ENCODE assay signal across 1 cellular context in the genomic region with DNA sequence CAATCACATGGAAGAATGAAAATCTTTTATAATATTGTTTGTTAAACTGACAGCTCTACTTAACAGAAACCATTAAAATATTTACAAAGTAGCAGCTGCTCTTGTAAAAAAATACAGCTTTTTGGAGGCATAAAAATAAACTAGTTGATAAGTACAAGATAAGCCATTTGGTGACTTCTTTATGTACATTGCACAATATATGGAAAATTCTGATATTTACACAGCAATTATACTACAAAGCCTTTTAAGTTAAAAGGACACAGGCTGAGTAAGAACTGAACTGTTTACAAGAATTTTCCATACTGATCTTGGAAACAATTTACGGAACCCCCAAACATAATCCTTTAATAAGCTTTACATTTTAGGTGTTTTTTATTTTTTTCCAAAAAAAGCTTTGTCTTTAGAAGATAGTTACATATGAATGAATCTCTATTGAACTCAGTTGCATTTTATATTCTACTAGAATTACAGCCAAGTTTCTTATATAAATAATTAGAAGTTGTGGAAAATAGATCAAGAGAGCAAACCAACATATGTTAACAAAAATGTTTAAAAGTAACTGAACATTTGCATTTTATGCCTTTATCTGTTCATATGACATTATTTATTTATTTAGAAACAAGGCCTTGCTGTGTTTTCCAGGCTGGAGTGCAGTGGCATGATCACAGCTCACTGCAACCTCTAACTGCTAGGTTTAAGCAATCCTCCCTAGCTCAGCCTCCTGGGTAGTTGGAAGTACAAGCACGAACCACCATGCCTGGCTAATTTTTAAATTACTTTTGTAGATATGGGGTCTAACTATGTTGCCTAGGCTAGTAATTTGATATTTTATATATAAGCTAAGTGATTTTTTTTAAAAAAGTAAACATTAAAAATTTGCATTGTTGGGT.
A peak's percentile ranks its signal among the peaks of the same experiment; 100 is the strongest.
TF ChIP-seq lines count a peak whose summit lies in the region.

No MANE protein-coding gene starts in this region.

TF ChIP-seq in HepG2, 621 proteins besides CTCF, POLR2A, EP300 and RAD21 (continued from another document and continues in another):
- TF ChIP-seq SMARCE1 (IDR thresholded peaks at IDR 0.05; ENCODE audit: borderline replicate concordance) (peak; percentile 95), ZNF350 (CRISPR knock-in tag; IDR thresholded peaks at IDR 0.05; ENCODE audit: borderline replicate concordance, low read depth) (no peak), KAT8 (CRISPR knock-in tag; IDR thresholded peaks at IDR 0.05) (peak; percentile 60; the same call in 1 of the 2 replicates), SMAD9 (CRISPR knock-in tag; IDR thresholded peaks at IDR 0.05) (no peak), SKI (IDR thresholded peaks at IDR 0.05; ENCODE audit: partially characterized antibody) (peak; percentile 26), ZNF17 (CRISPR knock-in tag; IDR thresholded peaks at IDR 0.05) (no peak), ZNF24 (IDR thresholded peaks at IDR 0.05) (peak; percentile 78), TARDBP (CRISPR knock-in tag; IDR thresholded peaks at IDR 0.05) (peak; percentile 87; the same call in 1 of the 2 replicates), ZNF556 (CRISPR knock-in tag; IDR thresholded peaks at IDR 0.05; ENCODE audit: borderline replicate concordance) (no peak), SIX1 (CRISPR knock-in tag; IDR thresholded peaks at IDR 0.05; ENCODE audit: borderline replicate concordance) (peak; percentile 93), ZNF570 (CRISPR knock-in tag; IDR thresholded peaks at IDR 0.05; ENCODE audit: borderline replicate concordance) (no peak), HMG20A (CRISPR knock-in tag; IDR thresholded peaks at IDR 0.05; ENCODE audit: borderline replicate concordance) (peak; percentile 89), ZIK1 (CRISPR knock-in tag; IDR thresholded peaks at IDR 0.05; ENCODE audit: borderline replicate concordance, low read depth) (no peak), ZNF788 (CRISPR knock-in tag; IDR thresholded peaks at IDR 0.05; ENCODE audit: borderline replicate concordance) (no peak), SIN3A (IDR thresholded peaks at IDR 0.05; ENCODE audit: borderline replicate concordance, low read depth, low read length) (no peak), SOX6 (IDR thresholded peaks at IDR 0.05) (no peak), SOX6 (CRISPR knock-in tag; IDR thresholded peaks at IDR 0.05) (peak; percentile 87; the same call in 1 of the 2 replicates), XRCC5 (optimal IDR thresholded peaks at IDR 0.05; ENCODE audit: low read length) (no peak), ZNF256 (CRISPR knock-in tag; conservative IDR thresholded peaks at IDR 0.05) (no peak), ZNF484 (CRISPR knock-in tag; IDR thresholded peaks at IDR 0.05; ENCODE audit: borderline replicate concordance, low read depth) (no peak), SMC3 (IDR thresholded peaks at IDR 0.05; ENCODE audit: low read length) (peak; percentile 48; the same call in 1 of the 2 replicates), ZNF879 (CRISPR knock-in tag; IDR thresholded peaks at IDR 0.05) (no peak), ZEB1 (IDR thresholded peaks at IDR 0.05; ENCODE audit: insufficient replicate concordance, low read depth) (no peak), ZNF776 (CRISPR knock-in tag; IDR thresholded peaks at IDR 0.05) (no peak), SOX5 (CRISPR knock-in tag; IDR thresholded peaks at IDR 0.05; ENCODE audit: borderline replicate concordance) (peak; percentile 96), MTF1 (CRISPR knock-in tag; IDR thresholded peaks at IDR 0.05) (no peak), ZNF225 (CRISPR knock-in tag; IDR thresholded peaks at IDR 0.05) (no peak), AHR (CRISPR knock-in tag; IDR thresholded peaks at IDR 0.05) (no peak; the same call in 1 of the 2 replicates), ASH2L (IDR thresholded peaks at IDR 0.05; ENCODE audit: insufficient read length, low read depth, low read length) (peak; percentile 100), MIER2 (CRISPR knock-in tag; IDR thresholded peaks at IDR 0.05) (peak; percentile 26; the same call in 1 of the 2 replicates), FOXC1 (CRISPR knock-in tag; IDR thresholded peaks at IDR 0.05; ENCODE audit: borderline replicate concordance) (no peak), ZMYM4 (CRISPR knock-in tag; IDR thresholded peaks at IDR 0.05) (peak; percentile 29; the same call in 1 of the 2 replicates), ZNF446 (CRISPR knock-in tag; IDR thresholded peaks at IDR 0.05) (no peak), MTA1 (CRISPR knock-in tag; IDR thresholded peaks at IDR 0.05; ENCODE audit: borderline replicate concordance) (no peak; the same call in 1 of the 2 replicates), ZNF841 (CRISPR knock-in tag; IDR thresholded peaks at IDR 0.05; ENCODE audit: borderline replicate concordance) (no peak), DNMT3B (CRISPR knock-in tag; conservative IDR thresholded peaks at IDR 0.05) (no peak), ZNF670 (CRISPR knock-in tag; IDR thresholded peaks at IDR 0.05; ENCODE audit: borderline replicate concordance) (peak; percentile 84), ZNF766 (CRISPR knock-in tag; IDR thresholded peaks at IDR 0.05; ENCODE audit: borderline replicate concordance) (peak; percentile 59; the same call in 1 of the 2 replicates), ZNF550 (CRISPR knock-in tag; IDR thresholded peaks at IDR 0.05; ENCODE audit: borderline replicate concordance) (no peak), MBNL3 (CRISPR knock-in tag; conservative IDR thresholded peaks at IDR 0.05) (no peak), FOSL1 (CRISPR knock-in tag; IDR thresholded peaks at IDR 0.05; ENCODE audit: borderline replicate concordance) (peak; percentile 67; the same call in 1 of the 2 replicates), ZNF205 (CRISPR knock-in tag; IDR thresholded peaks at IDR 0.05) (no peak; the same call in 1 of the 2 replicates), CENPT (CRISPR knock-in tag; IDR thresholded peaks at IDR 0.05; ENCODE audit: low read depth) (no peak)
- TF ChIP-seq, protein P1, sequence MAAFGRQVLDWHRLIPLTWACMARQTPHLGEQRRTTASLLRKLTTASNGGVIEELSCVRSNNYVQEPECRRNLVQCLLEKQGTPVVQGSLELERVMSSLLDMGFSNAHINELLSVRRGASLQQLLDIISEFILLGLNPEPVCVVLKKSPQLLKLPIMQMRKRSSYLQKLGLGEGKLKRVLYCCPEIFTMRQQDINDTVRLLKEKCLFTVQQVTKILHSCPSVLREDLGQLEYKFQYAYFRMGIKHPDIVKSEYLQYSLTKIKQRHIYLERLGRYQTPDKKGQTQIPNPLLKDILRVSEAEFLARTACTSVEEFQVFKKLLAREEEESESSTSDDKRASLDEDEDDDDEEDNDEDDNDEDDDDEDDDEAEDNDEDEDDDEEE (CRISPR knock-in tag; IDR thresholded peaks at IDR 0.05): no peak
- TF ChIP-seq, protein P2, sequence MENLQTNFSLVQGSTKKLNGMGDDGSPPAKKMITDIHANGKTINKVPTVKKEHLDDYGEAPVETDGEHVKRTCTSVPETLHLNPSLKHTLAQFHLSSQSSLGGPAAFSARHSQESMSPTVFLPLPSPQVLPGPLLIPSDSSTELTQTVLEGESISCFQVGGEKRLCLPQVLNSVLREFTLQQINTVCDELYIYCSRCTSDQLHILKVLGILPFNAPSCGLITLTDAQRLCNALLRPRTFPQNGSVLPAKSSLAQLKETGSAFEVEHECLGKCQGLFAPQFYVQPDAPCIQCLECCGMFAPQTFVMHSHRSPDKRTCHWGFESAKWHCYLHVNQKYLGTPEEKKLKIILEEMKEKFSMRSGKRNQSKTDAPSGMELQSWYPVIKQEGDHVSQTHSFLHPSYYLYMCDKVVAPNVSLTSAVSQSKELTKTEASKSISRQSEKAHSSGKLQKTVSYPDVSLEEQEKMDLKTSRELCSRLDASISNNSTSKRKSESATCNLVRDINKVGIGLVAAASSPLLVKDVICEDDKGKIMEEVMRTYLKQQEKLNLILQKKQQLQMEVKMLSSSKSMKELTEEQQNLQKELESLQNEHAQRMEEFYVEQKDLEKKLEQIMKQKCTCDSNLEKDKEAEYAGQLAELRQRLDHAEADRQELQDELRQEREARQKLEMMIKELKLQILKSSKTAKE (CRISPR knock-in tag; IDR thresholded peaks at IDR 0.05; ENCODE audit: borderline replicate concordance): peak; percentile 19; the same call in 1 of the 2 replicates
- TF ChIP-seq, protein P3, sequence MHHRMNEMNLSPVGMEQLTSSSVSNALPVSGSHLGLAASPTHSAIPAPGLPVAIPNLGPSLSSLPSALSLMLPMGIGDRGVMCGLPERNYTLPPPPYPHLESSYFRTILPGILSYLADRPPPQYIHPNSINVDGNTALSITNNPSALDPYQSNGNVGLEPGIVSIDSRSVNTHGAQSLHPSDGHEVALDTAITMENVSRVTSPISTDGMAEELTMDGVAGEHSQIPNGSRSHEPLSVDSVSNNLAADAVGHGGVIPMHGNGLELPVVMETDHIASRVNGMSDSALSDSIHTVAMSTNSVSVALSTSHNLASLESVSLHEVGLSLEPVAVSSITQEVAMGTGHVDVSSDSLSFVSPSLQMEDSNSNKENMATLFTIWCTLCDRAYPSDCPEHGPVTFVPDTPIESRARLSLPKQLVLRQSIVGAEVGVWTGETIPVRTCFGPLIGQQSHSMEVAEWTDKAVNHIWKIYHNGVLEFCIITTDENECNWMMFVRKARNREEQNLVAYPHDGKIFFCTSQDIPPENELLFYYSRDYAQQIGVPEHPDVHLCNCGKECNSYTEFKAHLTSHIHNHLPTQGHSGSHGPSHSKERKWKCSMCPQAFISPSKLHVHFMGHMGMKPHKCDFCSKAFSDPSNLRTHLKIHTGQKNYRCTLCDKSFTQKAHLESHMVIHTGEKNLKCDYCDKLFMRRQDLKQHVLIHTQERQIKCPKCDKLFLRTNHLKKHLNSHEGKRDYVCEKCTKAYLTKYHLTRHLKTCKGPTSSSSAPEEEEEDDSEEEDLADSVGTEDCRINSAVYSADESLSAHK (CRISPR knock-in tag; IDR thresholded peaks at IDR 0.05; ENCODE audit: borderline replicate concordance): no peak
- TF ChIP-seq, protein P4, sequence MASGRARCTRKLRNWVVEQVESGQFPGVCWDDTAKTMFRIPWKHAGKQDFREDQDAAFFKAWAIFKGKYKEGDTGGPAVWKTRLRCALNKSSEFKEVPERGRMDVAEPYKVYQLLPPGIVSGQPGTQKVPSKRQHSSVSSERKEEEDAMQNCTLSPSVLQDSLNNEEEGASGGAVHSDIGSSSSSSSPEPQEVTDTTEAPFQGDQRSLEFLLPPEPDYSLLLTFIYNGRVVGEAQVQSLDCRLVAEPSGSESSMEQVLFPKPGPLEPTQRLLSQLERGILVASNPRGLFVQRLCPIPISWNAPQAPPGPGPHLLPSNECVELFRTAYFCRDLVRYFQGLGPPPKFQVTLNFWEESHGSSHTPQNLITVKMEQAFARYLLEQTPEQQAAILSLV (CRISPR knock-in tag; IDR thresholded peaks at IDR 0.05; ENCODE audit: borderline replicate concordance): no peak
- TF ChIP-seq, protein P5, sequence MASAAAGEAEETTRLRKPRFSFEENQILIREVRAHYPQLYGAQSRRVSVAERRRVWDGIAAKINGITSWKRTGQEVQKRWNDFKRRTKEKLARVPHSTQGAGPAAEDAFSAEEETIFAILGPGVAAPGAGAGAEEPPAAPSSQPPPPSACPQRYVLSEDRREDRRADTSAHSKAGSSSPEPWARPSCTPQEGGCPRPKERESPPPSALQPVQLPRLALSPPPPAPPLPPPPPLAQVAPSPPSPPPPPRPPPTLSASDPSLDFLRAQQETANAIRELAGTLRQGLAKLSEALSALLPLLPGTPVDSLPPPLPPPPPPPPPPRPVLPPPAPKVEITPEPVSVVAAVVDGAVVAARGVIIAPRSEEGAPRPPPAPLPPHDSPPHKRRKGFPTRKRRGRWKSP (CRISPR knock-in tag; IDR thresholded peaks at IDR 0.05): no peak
- TF ChIP-seq, protein P6, sequence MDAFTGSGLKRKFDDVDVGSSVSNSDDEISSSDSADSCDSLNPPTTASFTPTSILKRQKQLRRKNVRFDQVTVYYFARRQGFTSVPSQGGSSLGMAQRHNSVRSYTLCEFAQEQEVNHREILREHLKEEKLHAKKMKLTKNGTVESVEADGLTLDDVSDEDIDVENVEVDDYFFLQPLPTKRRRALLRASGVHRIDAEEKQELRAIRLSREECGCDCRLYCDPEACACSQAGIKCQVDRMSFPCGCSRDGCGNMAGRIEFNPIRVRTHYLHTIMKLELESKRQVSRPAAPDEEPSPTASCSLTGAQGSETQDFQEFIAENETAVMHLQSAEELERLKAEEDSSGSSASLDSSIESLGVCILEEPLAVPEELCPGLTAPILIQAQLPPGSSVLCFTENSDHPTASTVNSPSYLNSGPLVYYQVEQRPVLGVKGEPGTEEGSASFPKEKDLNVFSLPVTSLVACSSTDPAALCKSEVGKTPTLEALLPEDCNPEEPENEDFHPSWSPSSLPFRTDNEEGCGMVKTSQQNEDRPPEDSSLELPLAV (CRISPR knock-in tag; conservative IDR thresholded peaks at IDR 0.05; ENCODE audit: low read depth): no peak
- TF ChIP-seq, protein P7, sequence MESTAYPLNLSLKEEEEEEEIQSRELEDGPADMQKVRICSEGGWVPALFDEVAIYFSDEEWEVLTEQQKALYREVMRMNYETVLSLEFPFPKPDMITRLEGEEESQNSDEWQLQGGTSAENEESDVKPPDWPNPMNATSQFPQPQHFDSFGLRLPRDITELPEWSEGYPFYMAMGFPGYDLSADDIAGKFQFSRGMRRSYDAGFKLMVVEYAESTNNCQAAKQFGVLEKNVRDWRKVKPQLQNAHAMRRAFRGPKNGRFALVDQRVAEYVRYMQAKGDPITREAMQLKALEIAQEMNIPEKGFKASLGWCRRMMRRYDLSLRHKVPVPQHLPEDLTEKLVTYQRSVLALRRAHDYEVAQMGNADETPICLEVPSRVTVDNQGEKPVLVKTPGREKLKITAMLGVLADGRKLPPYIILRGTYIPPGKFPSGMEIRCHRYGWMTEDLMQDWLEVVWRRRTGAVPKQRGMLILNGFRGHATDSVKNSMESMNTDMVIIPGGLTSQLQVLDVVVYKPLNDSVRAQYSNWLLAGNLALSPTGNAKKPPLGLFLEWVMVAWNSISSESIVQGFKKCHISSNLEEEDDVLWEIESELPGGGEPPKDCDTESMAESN (CRISPR knock-in tag; conservative IDR thresholded peaks at IDR 0.05): no peak
- TF ChIP-seq, protein P8, sequence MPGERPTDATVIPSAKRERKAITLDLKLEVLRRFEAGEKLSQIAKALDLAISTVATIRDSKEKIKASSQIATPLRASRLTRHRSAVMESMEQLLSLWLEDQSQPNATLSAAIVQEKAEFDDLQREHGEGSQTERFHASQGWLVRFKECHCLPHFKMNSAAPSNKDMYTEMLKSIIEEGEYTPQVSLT (CRISPR knock-in tag; IDR thresholded peaks at IDR 0.05; ENCODE audit: borderline replicate concordance, low read depth): no peak
- TF ChIP-seq, protein P9, sequence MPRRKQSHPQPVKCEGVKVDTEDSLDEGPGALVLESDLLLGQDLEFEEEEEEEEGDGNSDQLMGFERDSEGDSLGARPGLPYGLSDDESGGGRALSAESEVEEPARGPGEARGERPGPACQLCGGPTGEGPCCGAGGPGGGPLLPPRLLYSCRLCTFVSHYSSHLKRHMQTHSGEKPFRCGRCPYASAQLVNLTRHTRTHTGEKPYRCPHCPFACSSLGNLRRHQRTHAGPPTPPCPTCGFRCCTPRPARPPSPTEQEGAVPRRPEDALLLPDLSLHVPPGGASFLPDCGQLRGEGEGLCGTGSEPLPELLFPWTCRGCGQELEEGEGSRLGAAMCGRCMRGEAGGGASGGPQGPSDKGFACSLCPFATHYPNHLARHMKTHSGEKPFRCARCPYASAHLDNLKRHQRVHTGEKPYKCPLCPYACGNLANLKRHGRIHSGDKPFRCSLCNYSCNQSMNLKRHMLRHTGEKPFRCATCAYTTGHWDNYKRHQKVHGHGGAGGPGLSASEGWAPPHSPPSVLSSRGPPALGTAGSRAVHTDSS (CRISPR knock-in tag; conservative IDR thresholded peaks at IDR 0.05): no peak
